Comparison of ENCODE assay signal across 7 cellular contexts in genomic region chr11:6682591-6682935, GRCh38. TPM values are rescaled to one million over a fixed set of nuclear protein-coding genes. Genes with fewer than 3 reads are reported as not detected.
DNase-seq lines count a peak whose midpoint lies in the region; ATAC-seq and TF ChIP-seq lines count a peak whose summit lies in the region.

No MANE protein-coding gene starts in this region.

- TF ChIP-seq RAD21 in IMR-90 (IDR thresholded peaks at IDR 0.05; ENCODE audit: low read length), result no peak

- CTCF ChIA-PET in IMR-90 (lab: Yijun Ruan, JAX), result interaction anchor here (0.6 to 2.7 kb wide), 10 partner anchors 10 to 303 kb away, joined by 3 to 17 read pairs (median 4); partner anchors contain the start of genes ILK and TPP1

- POLR2A ChIA-PET in IMR-90 (lab: Charles Lee; ENCODE audit: unreplicated experiment), result interaction anchor here (1.1 to 1.5 kb wide), 2 partner anchors 76 to 78 kb away, joined by 4 to 5 read pairs; no protein-coding TSS in a partner anchor

- no peaks in the 10 kb centered on the region for H3K27me3 Mint-ChIP-seq in central memory CD8-positive, alpha-beta T cell

- H3K4me3 Mint-ChIP-seq in central memory CD8-positive, alpha-beta T cell, result peak overlapping the region; percentile 99

- H2AFZ ChIP-seq in IMR-90 (replicated peaks; ENCODE audit: low read length, poor library complexity), result peak overlapping the region; percentile 97

- H3K9ac ChIP-seq in IMR-90 (ENCODE audit: low read depth, low read length), result peak overlapping the region; percentile 90

- H2BK15ac ChIP-seq in IMR-90 (ENCODE audit: low read depth, low read length), result no peak overlapping the region; the same call in 2 of the 3 replicates

- H3K79me1 ChIP-seq in IMR-90 (ENCODE audit: low read depth in 1 of 2, low read length in 2 of 2), result peaks cover 13 to 27% of the 10 kb centered on the region in 2 experiments

- dilution Hi-C loops in IMR-90 (cut with HindIII; ENCODE audit: low sequenced_read_pairs, unreplicated experiment), result no loop called here

- H2BK120ac ChIP-seq in IMR-90 (ENCODE audit: low read depth, low read length), result peak overlapping the region; percentile 35; the same call in 1 of the 2 replicates

- peak overlapping the region; percentile 90 for H2AK5ac ChIP-seq in IMR-90 (ENCODE audit: low read depth, low read length)

- H3K27ac Mint-ChIP-seq in central memory CD8-positive, alpha-beta T cell (ENCODE audit: low read depth), result peak overlapping the region; percentile 97

- peak overlapping the region; percentile 86 for H3K27ac ChIP-seq in IMR-90 (ENCODE audit: insufficient read depth, low read length)

- no peak for TF ChIP-seq POLR2A in IMR-90 (IDR thresholded peaks at IDR 0.05; ENCODE audit: low read depth, low read length)

- H3K4me1 ChIP-seq in IMR-90 (ENCODE audit: control insufficient read depth, insufficient read depth, low read length) (peaks cover 5% of the 10 kb centered on the region), mucosa of descending colon (ENCODE audit: low read depth) (peaks cover 10% of the 10 kb centered on the region)

- no peak overlapping the region for H2BK20ac ChIP-seq in IMR-90 (ENCODE audit: low read depth, low read length)

- peak overlapping the region; percentile 91 for H3K4ac ChIP-seq in IMR-90 (ENCODE audit: low read depth, low read length)

- peak overlapping the region; percentile 97 for H3K4me2 ChIP-seq in IMR-90 (ENCODE audit: low read depth, low read length)

- peak overlapping the region; percentile 77 for H3K4me3 ChIP-seq in IMR-90 (ENCODE audit: insufficient read depth, low read depth, low read length)
- H3K4me3 ChIP-seq in mucosa of descending colon, result peak overlapping the region; percentile 73

- H3K36me3 Mint-ChIP-seq in central memory CD8-positive, alpha-beta T cell (ENCODE audit: insufficient read depth), result peaks cover 30% of the 10 kb centered on the region

- in situ Hi-C loops in IMR-90 (cut with MboI; ENCODE audit: low sequenced_read_pairs), result loop anchor here (5.0 to 10.0 kb wide), 2 partner anchors 65 to 298 kb away; partner anchors contain the start of gene TPP1

- peak overlapping the region; percentile 90 for H3K23ac ChIP-seq in IMR-90 (ENCODE audit: low read depth, low read length)

- intact Hi-C loops in IMR-90 (cut with micrococcal nuclease) (loop anchor here (5.0 kb wide), 2 partner anchors 200 to 305 kb away; partner anchors contain the start of genes ARFIP2 and TIMM10B), mucosa of descending colon (cut with DNase I, micrococcal nuclease) (loop anchor here in 1 of 2 donors (10.0 kb wide), 1 partner anchor 78 kb away; the partner anchor contains the start of genes ILK and RRP8)

- no peaks in the 10 kb centered on the region for H3K27me3 ChIP-seq in IMR-90 (ENCODE audit: control insufficient read depth, insufficient read depth, low read length)

- H3K36me3 ChIP-seq in IMR-90 (ENCODE audit: control insufficient read depth, insufficient read depth, low read length) (peaks cover 9% of the 10 kb centered on the region), mucosa of descending colon (ENCODE audit: low read depth) (no peaks in the 10 kb centered on the region)

- peak overlapping the region; percentile 90 for H2BK5ac ChIP-seq in IMR-90 (ENCODE audit: low read depth, low read length, poor library complexity, severe bottlenecking)

- no peaks in the 10 kb centered on the region for H3K9me3 ChIP-seq in IMR-90 (ENCODE audit: control insufficient read depth, insufficient read depth, low read length)
- H3K9me3 ChIP-seq in mucosa of descending colon, result no peaks in the 10 kb centered on the region

- H4K5ac ChIP-seq in IMR-90 (ENCODE audit: low read depth, low read length), result peak overlapping the region; percentile 81

- H3K4me1 Mint-ChIP-seq in central memory CD8-positive, alpha-beta T cell, result peaks cover 47% of the 10 kb centered on the region

- no peak for DNase-seq in IMR-90
- no peak for DNase-seq in central memory CD8-positive, alpha-beta T cell (ENCODE audit: low spot score in 2 of 2)
- peak in 1 of 3 donors; percentile 27 for DNase-seq in mucosa of descending colon
- no peak for DNase-seq in amniotic stem cell (lab: John Stamatoyannopoulos, UW)
- no peak for DNase-seq in ureter (ENCODE audit: low spot score)

- peak overlapping the region; percentile 81 for H3K14ac ChIP-seq in IMR-90 (replicated peaks; ENCODE audit: low read depth, low read length)

- no TSS peak for BruUV-seq in IMR-90 (replicated peaks; lab: Mats Ljungman, UMichigan)

- ATAC-seq in GM21423 (IDR thresholded peaks at IDR 0.05; ENCODE audit: unreplicated experiment) (peak; percentile 1), IMR-90 (ENCODE audit: low read depth) (peak; percentile 10), mucosa of descending colon (peak; percentile 3), HG02981 (IDR thresholded peaks at IDR 0.05; ENCODE audit: unreplicated experiment) (no peak)
- no peak for ATAC-seq in central memory CD8-positive, alpha-beta T cell (replicated peaks; ENCODE audit: extremely low read depth, poor library complexity, severe bottlenecking)

- TF ChIP-seq CTCF in IMR-90 (conservative IDR thresholded peaks at IDR 0.05; ENCODE audit: low read depth, low read length) (no peak), mucosa of descending colon (IDR thresholded peaks at IDR 0.05) (no peak)

- H4K20me1 ChIP-seq in IMR-90 (ENCODE audit: insufficient read depth, low read length), result peaks cover 7% of the 10 kb centered on the region; the same call in 1 of the 2 replicates

- H3K56ac ChIP-seq in IMR-90 (ENCODE audit: extremely low read depth, insufficient read depth, low read length), result peak overlapping the region; percentile 82

- no peaks in the 10 kb centered on the region for H3K9me3 Mint-ChIP-seq in central memory CD8-positive, alpha-beta T cell

- WGBS in IMR-90 (ENCODE audit: extremely low coverage in 2 of 2, insufficient read length in 1 of 2), 2 experiments, result no CpG with 5 or more reads among the region's 10 CpGs

- H3K9me1 ChIP-seq in IMR-90 (ENCODE audit: insufficient read depth, low read length), result peaks cover 6% of the 10 kb centered on the region

- peak overlapping the region; percentile 99 for H2AK9ac ChIP-seq in IMR-90 (replicated peaks; ENCODE audit: low read depth, low read length, poor library complexity)

- H4K91ac ChIP-seq in IMR-90 (ENCODE audit: insufficient read depth, low read depth, low read length), result peak overlapping the region; percentile 92

- H4K8ac ChIP-seq in IMR-90 (ENCODE audit: low read depth in 2 of 2, low read length in 2 of 2), result peak overlapping the region; percentile 77 to 85

- H3K18ac ChIP-seq in IMR-90 (ENCODE audit: low read depth, low read length), result peak overlapping the region; percentile 38; the same call in 1 of the 2 replicates

TF ChIP-seq in IMR-90, 13 proteins besides CTCF, POLR2A, EP300 and RAD21:
- TF ChIP-seq CHD1 (IDR thresholded peaks at IDR 0.05; ENCODE audit: low read depth, low read length) (no peak), USF2 (IDR thresholded peaks at IDR 0.05; ENCODE audit: low read depth, low read length) (no peak), MAFK (IDR thresholded peaks at IDR 0.05; ENCODE audit: low read depth, low read length) (no peak), MXI1 (IDR thresholded peaks at IDR 0.05; ENCODE audit: borderline replicate concordance, low read depth, low read length) (no peak), ELK1 (IDR thresholded peaks at IDR 0.05; ENCODE audit: borderline replicate concordance, low read depth, low read length) (no peak), CEBPB (IDR thresholded peaks at IDR 0.05; ENCODE audit: low read depth, low read length) (no peak), FOS (IDR thresholded peaks at IDR 0.05; ENCODE audit: low read depth, low read length) (no peak), SMC3 (IDR thresholded peaks at IDR 0.05; ENCODE audit: low read depth, low read length) (no peak), MAZ (IDR thresholded peaks at IDR 0.05; ENCODE audit: borderline replicate concordance, low read depth, low read length) (no peak), BHLHE40 (IDR thresholded peaks at IDR 0.05; ENCODE audit: low read depth, low read length) (no peak), NFE2L2 (IDR thresholded peaks at IDR 0.05; ENCODE audit: low read depth, low read length) (no peak), RCOR1 (IDR thresholded peaks at IDR 0.05; ENCODE audit: insufficient replicate concordance, low read length) (no peak)

RNA-seq across cellular contexts. Expression of gene MRPL17, which starts 0.6 kb away (rescaled TPM):
- total RNA-seq in IMR-90 (2012; rRNA removed) (65.8 and 70.3 TPM in 2 replicates), mucosa of descending colon (10 to 100 TPM; 21.2 to 29.7 (median 29.6) TPM), ureter (50.2 TPM)
- polyA plus RNA-seq in IMR-90 (2012; rRNA removed), result 85.2 and 97.5 TPM in 2 replicates
- polyA plus RNA-seq in IMR-90 (2012; cell fraction: cytosol; rRNA removed), result 62.0 and 80.4 TPM in 2 replicates
- polyA plus RNA-seq in IMR-90 (2012; cell fraction: nucleus; rRNA removed; ENCODE audit: low replicate concordance), result 19.4 and 28.9 TPM in 2 replicates

RNA-seq across cellular contexts. Expression of gene DCHS1, which starts 27.0 kb away (rescaled TPM):
- total RNA-seq in IMR-90 (2012; rRNA removed) (1.4 and 1.7 TPM in 2 replicates), mucosa of descending colon (10 to 100 TPM in 1 of 3 donors, 1 to 10 TPM in 2; 3.5 to 38.8 (median 6.0) TPM), ureter (26.0 TPM)
- 3.3 and 3.8 TPM in 2 replicates for polyA plus RNA-seq in IMR-90 (2012; rRNA removed)
- 2.0 and 3.8 TPM in 2 replicates for polyA plus RNA-seq in IMR-90 (2012; cell fraction: cytosol; rRNA removed)
- 6.7 and 13.0 TPM in 2 replicates for polyA plus RNA-seq in IMR-90 (2012; cell fraction: nucleus; rRNA removed; ENCODE audit: low replicate concordance)

Comparison
In these comparisons a context has a peak if more than half of its experiments do, and no peak if none do; other contexts are left out.
1. ATAC-seq: peak in GM21423 (single experiment), IMR-90 (single experiment) and mucosa of descending colon (single experiment); none in central memory CD8-positive, alpha-beta T cell (single experiment) and HG02981 (single experiment).